In the genomic region with DNA sequence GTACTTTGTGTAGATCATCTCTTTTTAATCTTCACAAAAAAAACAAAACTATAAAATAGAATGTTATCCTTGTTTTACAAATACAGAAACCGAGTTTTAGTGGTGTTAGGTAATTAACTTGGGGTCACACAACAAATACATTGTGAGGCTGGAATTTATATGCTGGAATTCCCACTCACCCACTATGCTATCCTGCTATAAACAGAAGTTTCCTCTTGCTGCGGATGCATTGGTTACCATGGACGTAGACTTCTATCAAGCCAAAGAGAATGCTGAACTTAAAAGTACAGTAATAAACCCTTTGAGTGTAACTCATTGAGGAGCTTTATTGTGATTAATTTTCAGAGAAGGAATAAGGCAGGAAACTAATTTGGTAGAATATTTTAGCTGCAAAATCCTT, we compare ENCODE assay signal across 15 cellular contexts. TPM values are rescaled to one million over a fixed set of nuclear protein-coding genes. Genes with fewer than 3 reads are reported as not detected.
DNase-seq lines count a peak whose midpoint lies in the region; ATAC-seq and TF ChIP-seq lines count a peak whose summit lies in the region.
"Had no signal": no experiment of that assay in that cellular context is flagged by ENCODE, and none has a peak within 500 bp of the region (broad histone marks: within the 10 kb centered on the region; RNA-seq: fewer than 3 reads in every experiment).

No MANE protein-coding gene starts in this region.

- H3K4me1 Mint-ChIP-seq in neural progenitor cell, result peaks cover 6% of the 10 kb centered on the region

- H3K4me2 ChIP-seq in neural progenitor cell, result no peak overlapping the region

- H3K36me3 Mint-ChIP-seq in neural progenitor cell, result peaks cover 2% of the 10 kb centered on the region

- H2AFZ ChIP-seq in neural progenitor cell (replicated peaks), result no peak overlapping the region

- TF ChIP-seq CTCF in GM12865 (IDR thresholded peaks at IDR 0.05; ENCODE audit: insufficient read depth, low read depth, low read length, missing control alignments) (no peak), neural progenitor cell (IDR thresholded peaks at IDR 0.05) (no peak)

- DNase-seq in GM12865 (ENCODE audit: low read depth) (no peak), SK-N-MC (ENCODE audit: low read depth, low spot score) (no peak), neural progenitor cell (ENCODE audit: low spot score) (no peak), AG20443 (ENCODE audit: low spot score) (no peak), HUDEP-2 (lab: John Stamatoyannopoulos, UW; ENCODE audit: unreplicated experiment in 76 of 76) (no peak), globus pallidus (ENCODE audit: low spot score) (no peak)
- no peak for DNase-seq in activated naive CD4-positive, alpha-beta T cell treated with Interleukin-2 at 50 U/mL for 16 hours
- DNase-seq: effector memory CD4-positive, alpha-beta T cell; foreskin keratinocyte; NCI-H187; NCI-H526; stimulated activated naive CD4-positive, alpha-beta T cell treated with Interleukin-2 at 50 U/mL for 16 hours had no signal

- H3K9me3 ChIP-seq in SK-N-MC (ENCODE audit: low read depth, low read length) (no peaks in the 10 kb centered on the region), neural progenitor cell (ENCODE audit: low read depth) (no peaks in the 10 kb centered on the region)

- no peaks in the 10 kb centered on the region for H3K9me3 Mint-ChIP-seq in neural progenitor cell
- H3K9me3 Mint-ChIP-seq: activated naive CD4-positive, alpha-beta T cell treated with anti-CD3 and anti-CD28 coated beads, Interleukin-2, amount 50 U/mL, for 24 hours had no signal

- no peak overlapping the region for H3K4me3 Mint-ChIP-seq in neural progenitor cell
- H3K4me3 Mint-ChIP-seq: activated naive CD4-positive, alpha-beta T cell treated with anti-CD3 and anti-CD28 coated beads, Interleukin-2, amount 50 U/mL, for 24 hours had no signal

- no peaks in the 10 kb centered on the region for H3K27me3 ChIP-seq in neural progenitor cell
- H3K27me3 ChIP-seq: foreskin keratinocyte had no signal

- H3K4me3 ChIP-seq in GM12865 (ENCODE audit: low read depth, low read length) (peak overlapping the region; percentile 42), SK-N-MC (no peak overlapping the region), neural progenitor cell (no peak overlapping the region)
- H3K4me3 ChIP-seq: lung had no signal

- no peaks in the 10 kb centered on the region for H3K36me3 ChIP-seq in SK-N-MC (ENCODE audit: insufficient read depth, low read length)
- no peaks in the 10 kb centered on the region for H3K36me3 ChIP-seq in neural progenitor cell

- no peaks in the 10 kb centered on the region for H3K27me3 Mint-ChIP-seq in neural progenitor cell (ENCODE audit: insufficient read depth, low read depth)
- H3K27me3 Mint-ChIP-seq: activated naive CD4-positive, alpha-beta T cell treated with anti-CD3 and anti-CD28 coated beads, Interleukin-2, amount 50 U/mL, for 24 hours had no signal

- peaks cover 33% of the 10 kb centered on the region for H4K20me1 ChIP-seq in neural progenitor cell (ENCODE audit: low read depth)

- H3K4me1 ChIP-seq in neural progenitor cell, result no peaks in the 10 kb centered on the region

- peaks cover 90% of the 10 kb centered on the region for H3K79me2 ChIP-seq in neural progenitor cell (ENCODE audit: low read depth)

- H3K27ac ChIP-seq in SK-N-MC (0 out of 2 replicates have a peak overlapping the region, but pooled peaks have one; percentile 14), neural progenitor cell (no peak overlapping the region)
- H3K27ac ChIP-seq: foreskin keratinocyte had no signal

- no peaks in the 10 kb centered on the region for H3F3A ChIP-seq in neural progenitor cell (ENCODE audit: low read depth)

- H3K9ac ChIP-seq in SK-N-MC (ENCODE audit: insufficient read length), result no peak overlapping the region
- H3K9ac ChIP-seq in neural progenitor cell, result no peak overlapping the region

- peak overlapping the region; percentile 42 for H3K27ac Mint-ChIP-seq in neural progenitor cell
- H3K27ac Mint-ChIP-seq: activated naive CD4-positive, alpha-beta T cell treated with anti-CD3 and anti-CD28 coated beads, Interleukin-2, amount 50 U/mL, for 24 hours had no signal

- ATAC-seq in HG02884 (IDR thresholded peaks at IDR 0.05; ENCODE audit: unreplicated experiment), result peak; percentile 11
- ATAC-seq: foreskin keratinocyte had no signal

RNA-seq across cellular contexts. Expression of gene SNAP23, which starts 9.2 kb away (rescaled TPM):
- total RNA-seq in neural progenitor cell (ENCODE audit: low replicate concordance), result 69.6 and 96.3 TPM in 2 replicates

RNA-seq across cellular contexts. Expression of gene ZNF106, which starts 13.7 kb away (rescaled TPM):
- 59.9 and 72.2 TPM in 2 replicates for total RNA-seq in neural progenitor cell (ENCODE audit: low replicate concordance)

RNA-seq across cellular contexts. Expression of gene LRRC57, which starts 44.0 kb away (rescaled TPM):
- total RNA-seq in neural progenitor cell (ENCODE audit: low replicate concordance), result 13.8 and 18.1 TPM in 2 replicates

RNA-seq across cellular contexts. Expression of gene HAUS2, which starts 44.0 kb away (rescaled TPM):
- 42.9 and 72.2 TPM in 2 replicates for total RNA-seq in neural progenitor cell (ENCODE audit: low replicate concordance)
